19 cellular contexts compared by ENCODE assay signal in the genomic region with DNA sequence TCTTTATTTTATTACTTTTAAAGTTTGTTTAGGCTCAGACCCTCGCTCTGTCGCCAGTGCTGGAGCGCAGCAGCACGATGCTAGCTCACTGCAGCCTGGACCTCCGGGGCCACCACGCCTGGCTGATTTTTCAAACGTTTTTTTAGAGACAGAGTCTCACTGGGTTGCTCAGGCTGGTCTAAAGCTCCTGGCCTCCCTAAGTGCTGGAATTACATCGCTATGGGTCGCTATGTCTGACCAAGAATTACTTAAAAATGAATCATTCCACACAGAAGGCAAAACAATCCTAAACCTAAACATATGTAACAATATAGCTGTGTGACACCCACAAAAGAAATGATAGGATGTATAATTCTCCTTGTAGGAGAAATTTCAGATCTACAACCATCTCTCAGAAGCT.
A peak's percentile ranks its signal among the peaks of the same experiment; 100 is the strongest.
DNase-seq lines count a peak whose midpoint lies in the region; TF ChIP-seq lines count a peak whose summit lies in the region.
"Had no signal": no experiment of that assay in that cellular context is flagged by ENCODE, and none has a peak within 500 bp of the region (broad histone marks: within the 10 kb centered on the region; RNA-seq: fewer than 3 reads in every experiment).

No MANE protein-coding gene starts in this region.

- peak overlapping the region; percentile 5 for H3K27ac Mint-ChIP-seq in chondrocyte (ENCODE audit: unreplicated experiment)
- H3K27ac Mint-ChIP-seq: memory B cell; naive thymus-derived CD8-positive, alpha-beta T cell had no signal

- H3K36me3 Mint-ChIP-seq in chondrocyte (ENCODE audit: low read depth), result peaks cover under 1% of the 10 kb centered on the region
- H3K36me3 Mint-ChIP-seq: memory B cell; naive thymus-derived CD8-positive, alpha-beta T cell had no signal

- no peaks in the 10 kb centered on the region for H3K27me3 ChIP-seq in MG63
- H3K27me3 ChIP-seq: hepatocyte, uterus had no signal

- POLR2A ChIA-PET in AG04449 (lab: Yijun Ruan, JAX), result no interaction called here

- H3K27me3 Mint-ChIP-seq in chondrocyte (ENCODE audit: low read depth), result peaks cover 14% of the 10 kb centered on the region

- TF ChIP-seq CTCF in AG04449 (IDR thresholded peaks at IDR 0.05; ENCODE audit: insufficient read depth, low read length, missing control alignments) (no peak), chondrocyte (IDR thresholded peaks at IDR 0.05) (no peak)

- no peak overlapping the region for H3K4me3 Mint-ChIP-seq in chondrocyte (ENCODE audit: unreplicated experiment)
- H3K4me3 Mint-ChIP-seq: memory B cell; naive thymus-derived CD8-positive, alpha-beta T cell had no signal

- H3K9me3 ChIP-seq in MG63, result no peaks in the 10 kb centered on the region
- H3K9me3 ChIP-seq: spleen, uterus had no signal

- no peaks in the 10 kb centered on the region for H3K36me3 ChIP-seq in MG63
- H3K36me3 ChIP-seq: spleen, uterus had no signal

- CTCF ChIA-PET in AG04449 (lab: Yijun Ruan, JAX), result no interaction called here

- H3K4me3 ChIP-seq in AG04449 (ENCODE audit: low read depth, low read length) (no peak overlapping the region), MG63 (no peak overlapping the region)
- H3K4me3 ChIP-seq: hepatocyte, spleen, uterus had no signal

- H3K9me3 Mint-ChIP-seq in chondrocyte (ENCODE audit: low read depth), result no peaks in the 10 kb centered on the region

- H3K4me1 Mint-ChIP-seq in chondrocyte (ENCODE audit: low read depth), result peaks cover 36% of the 10 kb centered on the region
- H3K4me1 Mint-ChIP-seq: memory B cell had no signal

- DNase-seq in AG04449 (ENCODE audit: low read depth, low spot score), result peak; percentile 28
- peak; percentile 64 for DNase-seq in MG63
- DNase-seq in chondrocyte (ENCODE audit: low spot score), result no peak
- DNase-seq in left kidney (ENCODE audit: low read depth, low spot score), result peak; percentile 83
- DNase-seq in NCI-H2081 (lab: John Stamatoyannopoulos, UW), result no peak
- no peak for DNase-seq in NCI-H526 treated with DMSO at 0.1 percent for 48 hours (lab: John Stamatoyannopoulos, UW)
- no peak for DNase-seq in nucleus accumbens (lab: John Stamatoyannopoulos, UW)
- no peak for DNase-seq in NCI-H2029 (lab: John Stamatoyannopoulos, UW)
- DNase-seq: activated CD4-positive, alpha-beta T cell treated with anti-CD3 and anti-CD28 coated beads, Interleukin-2, amount 50 U/mL, for 1 hour; activated CD8-positive, alpha-beta memory T cell treated with anti-CD3 and anti-CD28 coated beads, Interleukin-2, amount 50 U/mL, for 48 hours; activated effector memory CD4-positive, alpha-beta T cell treated with anti-CD3 and anti-CD28 coated beads, Interleukin-2, amount 50 U/mL, for 16 hours; amniotic stem cell; naive thymus-derived CD8-positive, alpha-beta T cell; NCI-H187 treated with DMSO at 0.1 percent for 48 hours; NCI-H446 treated with DMSO at 0.1 percent for 48 hours; spleen; uterus had no signal

Comparison
In these comparisons a context has a peak if more than half of its experiments do, and no peak if none do; other contexts are left out.
1. DNase-seq: peak in AG04449 (single experiment), MG63 (single experiment) and left kidney (single experiment); none in chondrocyte (single experiment), NCI-H2081 (0 of 2), NCI-H526 treated with DMSO at 0.1 percent for 48 hours (single experiment), nucleus accumbens (0 of 56) and NCI-H2029 (single experiment).